In genomic region chr3:9793161-9793781, GRCh38 we compare ENCODE assay signal across 1 cellular context.
TF ChIP-seq lines count a peak whose summit lies in the region.

No MANE protein-coding gene starts in this region.

TF ChIP-seq in GM23338, 12 proteins besides CTCF, POLR2A, EP300 and RAD21 (continued from another document):
- no peak for TF ChIP-seq REST (IDR thresholded peaks at IDR 0.05; ENCODE audit: unreplicated experiment)
- TF ChIP-seq EZH2 (IDR thresholded peaks at IDR 0.05; ENCODE audit: low read depth, unreplicated experiment) = no peak
- no peak for TF ChIP-seq STAT1 (IDR thresholded peaks at IDR 0.05; ENCODE audit: unreplicated experiment)
- TF ChIP-seq CREB1 (CRISPR knock-in tag; IDR thresholded peaks at IDR 0.05; ENCODE audit: low read depth) = no peak
- no peak for TF ChIP-seq ZNF462 (CRISPR knock-in tag; IDR thresholded peaks at IDR 0.05)
- no peak for TF ChIP-seq ZNF114 (CRISPR knock-in tag; IDR thresholded peaks at IDR 0.05)
- TF ChIP-seq EZH2phosphoT487 (IDR thresholded peaks at IDR 0.05; ENCODE audit: unreplicated experiment) = no peak
